Comparison of ENCODE assay signal across 3 cellular contexts in genomic region chr17:27370776-27371175, GRCh38.
TF ChIP-seq lines count a peak whose summit lies in the region.

No MANE protein-coding gene starts in this region.

TF ChIP-seq in HepG2, 621 proteins besides CTCF, POLR2A, EP300 and RAD21:
- TF ChIP-seq, protein P1, sequence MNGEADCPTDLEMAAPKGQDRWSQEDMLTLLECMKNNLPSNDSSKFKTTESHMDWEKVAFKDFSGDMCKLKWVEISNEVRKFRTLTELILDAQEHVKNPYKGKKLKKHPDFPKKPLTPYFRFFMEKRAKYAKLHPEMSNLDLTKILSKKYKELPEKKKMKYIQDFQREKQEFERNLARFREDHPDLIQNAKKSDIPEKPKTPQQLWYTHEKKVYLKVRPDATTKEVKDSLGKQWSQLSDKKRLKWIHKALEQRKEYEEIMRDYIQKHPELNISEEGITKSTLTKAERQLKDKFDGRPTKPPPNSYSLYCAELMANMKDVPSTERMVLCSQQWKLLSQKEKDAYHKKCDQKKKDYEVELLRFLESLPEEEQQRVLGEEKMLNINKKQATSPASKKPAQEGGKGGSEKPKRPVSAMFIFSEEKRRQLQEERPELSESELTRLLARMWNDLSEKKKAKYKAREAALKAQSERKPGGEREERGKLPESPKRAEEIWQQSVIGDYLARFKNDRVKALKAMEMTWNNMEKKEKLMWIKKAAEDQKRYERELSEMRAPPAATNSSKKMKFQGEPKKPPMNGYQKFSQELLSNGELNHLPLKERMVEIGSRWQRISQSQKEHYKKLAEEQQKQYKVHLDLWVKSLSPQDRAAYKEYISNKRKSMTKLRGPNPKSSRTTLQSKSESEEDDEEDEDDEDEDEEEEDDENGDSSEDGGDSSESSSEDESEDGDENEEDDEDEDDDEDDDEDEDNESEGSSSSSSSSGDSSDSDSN (CRISPR knock-in tag; IDR thresholded peaks at IDR 0.05): no peak
- TF ChIP-seq ZNF317 (CRISPR knock-in tag; IDR thresholded peaks at IDR 0.05): peak; percentile 97

TF ChIP-seq in WTC11, 78 proteins besides CTCF, POLR2A, EP300 and RAD21 (continued from another document):
- TF ChIP-seq HMGXB4 (CRISPR knock-in tag; IDR thresholded peaks at IDR 0.05): no peak
- TF ChIP-seq ZNF317 (CRISPR knock-in tag; IDR thresholded peaks at IDR 0.05; ENCODE audit: borderline replicate concordance, low read depth): peak; percentile 89
- TF ChIP-seq GRHL2 (CRISPR knock-in tag; IDR thresholded peaks at IDR 0.05; ENCODE audit: insufficient replicate concordance, severe bottlenecking): no peak

TF ChIP-seq in K562, 482 proteins besides CTCF, POLR2A, EP300 and RAD21 (continued from another document and continues in another):
- TF ChIP-seq TRIM25 (IDR thresholded peaks at IDR 0.05; ENCODE audit: borderline replicate concordance) (no peak), ZNF695 (CRISPR knock-in tag; IDR thresholded peaks at IDR 0.05) (no peak), ARNT (IDR thresholded peaks at IDR 0.05) (peak in 1 of 2 experiments; percentile 41; a peak in 1 of 4 replicates), CBX3 (IDR thresholded peaks at IDR 0.05; ENCODE audit: borderline replicate concordance in 1 of 2, low read length in 2 of 2) (peak in 1 of 2 experiments; percentile 98; a peak in 2 of 3 replicates), ETS2 (tag; IDR thresholded peaks at IDR 0.05; ENCODE audit: borderline replicate concordance, poor library complexity, severe bottlenecking) (no peak), EHMT2 (IDR thresholded peaks at IDR 0.05) (0 out of 2 replicates have a peak, but pooled peaks have one; percentile 42), ETV6 (IDR thresholded peaks at IDR 0.05; ENCODE audit: borderline replicate concordance in 1 of 2, low read depth in 2 of 2, low read length in 1 of 2) (no peak), ETV6 (CRISPR knock-in tag; IDR thresholded peaks at IDR 0.05; ENCODE audit: borderline replicate concordance) (no peak), POLR3G (IDR thresholded peaks at IDR 0.05; ENCODE audit: extremely low read depth, insufficient read length, insufficient replicate concordance) (no peak), ZBTB43 (CRISPR knock-in tag; IDR thresholded peaks at IDR 0.05) (no peak), NCOR1 (IDR thresholded peaks at IDR 0.05) (no peak), PCBP2 (IDR thresholded peaks at IDR 0.05; ENCODE audit: low read depth, low read length, poor library complexity, severe bottlenecking) (no peak), TCF15 (CRISPR knock-in tag; IDR thresholded peaks at IDR 0.05) (no peak), ZNF253 (CRISPR knock-in tag; conservative IDR thresholded peaks at IDR 0.05) (no peak), CBX5 (IDR thresholded peaks at IDR 0.05; ENCODE audit: borderline replicate concordance, low read depth) (peak; percentile 90), FOXP1 (CRISPR knock-in tag; IDR thresholded peaks at IDR 0.05) (no peak), ZC3H11A (IDR thresholded peaks at IDR 0.05; ENCODE audit: low read depth, low read length) (no peak), ARID2 (IDR thresholded peaks at IDR 0.05) (no peak), CHD7 (IDR thresholded peaks at IDR 0.05; ENCODE audit: low read depth, low read length) (no peak), KDM5B (IDR thresholded peaks at IDR 0.05; ENCODE audit: insufficient replicate concordance, low read depth, low read length) (no peak), ZEB2 (IDR thresholded peaks at IDR 0.05) (0 out of 2 replicates have a peak, but pooled peaks have one; percentile 12), ZNF408 (CRISPR knock-in tag; IDR thresholded peaks at IDR 0.05; ENCODE audit: low read depth) (no peak), SAFB (IDR thresholded peaks at IDR 0.05; ENCODE audit: borderline replicate concordance, low read depth, low read length) (no peak)
- TF ChIP-seq, protein P2, sequence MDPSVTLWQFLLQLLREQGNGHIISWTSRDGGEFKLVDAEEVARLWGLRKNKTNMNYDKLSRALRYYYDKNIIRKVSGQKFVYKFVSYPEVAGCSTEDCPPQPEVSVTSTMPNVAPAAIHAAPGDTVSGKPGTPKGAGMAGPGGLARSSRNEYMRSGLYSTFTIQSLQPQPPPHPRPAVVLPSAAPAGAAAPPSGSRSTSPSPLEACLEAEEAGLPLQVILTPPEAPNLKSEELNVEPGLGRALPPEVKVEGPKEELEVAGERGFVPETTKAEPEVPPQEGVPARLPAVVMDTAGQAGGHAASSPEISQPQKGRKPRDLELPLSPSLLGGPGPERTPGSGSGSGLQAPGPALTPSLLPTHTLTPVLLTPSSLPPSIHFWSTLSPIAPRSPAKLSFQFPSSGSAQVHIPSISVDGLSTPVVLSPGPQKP (CRISPR knock-in tag; IDR thresholded peaks at IDR 0.05): no peak
- TF ChIP-seq, protein P3, sequence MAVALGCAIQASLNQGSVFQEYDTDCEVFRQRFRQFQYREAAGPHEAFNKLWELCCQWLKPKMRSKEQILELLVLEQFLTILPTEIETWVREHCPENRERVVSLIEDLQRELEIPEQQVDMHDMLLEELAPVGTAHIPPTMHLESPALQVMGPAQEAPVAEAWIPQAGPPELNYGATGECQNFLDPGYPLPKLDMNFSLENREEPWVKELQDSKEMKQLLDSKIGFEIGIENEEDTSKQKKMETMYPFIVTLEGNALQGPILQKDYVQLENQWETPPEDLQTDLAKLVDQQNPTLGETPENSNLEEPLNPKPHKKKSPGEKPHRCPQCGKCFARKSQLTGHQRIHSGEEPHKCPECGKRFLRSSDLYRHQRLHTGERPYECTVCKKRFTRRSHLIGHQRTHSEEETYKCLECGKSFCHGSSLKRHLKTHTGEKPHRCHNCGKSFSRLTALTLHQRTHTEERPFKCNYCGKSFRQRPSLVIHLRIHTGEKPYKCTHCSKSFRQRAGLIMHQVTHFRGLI (CRISPR knock-in tag; IDR thresholded peaks at IDR 0.05): no peak
- TF ChIP-seq, protein P4, sequence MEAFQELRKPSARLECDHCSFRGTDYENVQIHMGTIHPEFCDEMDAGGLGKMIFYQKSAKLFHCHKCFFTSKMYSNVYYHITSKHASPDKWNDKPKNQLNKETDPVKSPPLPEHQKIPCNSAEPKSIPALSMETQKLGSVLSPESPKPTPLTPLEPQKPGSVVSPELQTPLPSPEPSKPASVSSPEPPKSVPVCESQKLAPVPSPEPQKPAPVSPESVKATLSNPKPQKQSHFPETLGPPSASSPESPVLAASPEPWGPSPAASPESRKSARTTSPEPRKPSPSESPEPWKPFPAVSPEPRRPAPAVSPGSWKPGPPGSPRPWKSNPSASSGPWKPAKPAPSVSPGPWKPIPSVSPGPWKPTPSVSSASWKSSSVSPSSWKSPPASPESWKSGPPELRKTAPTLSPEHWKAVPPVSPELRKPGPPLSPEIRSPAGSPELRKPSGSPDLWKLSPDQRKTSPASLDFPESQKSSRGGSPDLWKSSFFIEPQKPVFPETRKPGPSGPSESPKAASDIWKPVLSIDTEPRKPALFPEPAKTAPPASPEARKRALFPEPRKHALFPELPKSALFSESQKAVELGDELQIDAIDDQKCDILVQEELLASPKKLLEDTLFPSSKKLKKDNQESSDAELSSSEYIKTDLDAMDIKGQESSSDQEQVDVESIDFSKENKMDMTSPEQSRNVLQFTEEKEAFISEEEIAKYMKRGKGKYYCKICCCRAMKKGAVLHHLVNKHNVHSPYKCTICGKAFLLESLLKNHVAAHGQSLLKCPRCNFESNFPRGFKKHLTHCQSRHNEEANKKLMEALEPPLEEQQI (IDR thresholded peaks at IDR 0.05): 0 out of 2 replicates have a peak, but pooled peaks have one; percentile 60
- TF ChIP-seq, protein P5, sequence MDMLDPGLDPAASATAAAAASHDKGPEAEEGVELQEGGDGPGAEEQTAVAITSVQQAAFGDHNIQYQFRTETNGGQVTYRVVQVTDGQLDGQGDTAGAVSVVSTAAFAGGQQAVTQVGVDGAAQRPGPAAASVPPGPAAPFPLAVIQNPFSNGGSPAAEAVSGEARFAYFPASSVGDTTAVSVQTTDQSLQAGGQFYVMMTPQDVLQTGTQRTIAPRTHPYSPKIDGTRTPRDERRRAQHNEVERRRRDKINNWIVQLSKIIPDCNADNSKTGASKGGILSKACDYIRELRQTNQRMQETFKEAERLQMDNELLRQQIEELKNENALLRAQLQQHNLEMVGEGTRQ (CRISPR knock-in tag; IDR thresholded peaks at IDR 0.05): no peak
